In genomic region chr17:36002631-36003030, GRCh38 we compare ENCODE assay signal across 19 cellular contexts. TPM values are rescaled to one million over a fixed set of nuclear protein-coding genes. Genes with fewer than 3 reads are reported as not detected.
A peak's percentile ranks its signal among the peaks of the same experiment; 100 is the strongest.
DNase-seq lines count a peak whose midpoint lies in the region; ATAC-seq, FAIRE-seq and TF ChIP-seq lines count a peak whose summit lies in the region.
"Had no signal": no experiment of that assay in that cellular context is flagged by ENCODE, and none has a peak within 500 bp of the region (broad histone marks: within the 10 kb centered on the region; RNA-seq: fewer than 3 reads in every experiment).

No MANE protein-coding gene starts in this region.

- H3K4me1 ChIP-seq in H9 (ENCODE audit: insufficient read depth, low read length) (no peaks in the 10 kb centered on the region), GM12878 (ENCODE audit: control insufficient read depth, insufficient read depth, low read length) (peaks cover 12% of the 10 kb centered on the region), mucosa of rectum (ENCODE audit: control insufficient read depth in 2 of 2, insufficient read depth in 2 of 2, low read length in 2 of 2) (peaks cover 9 to 23% of the 10 kb centered on the region in 2 donors), Caco-2 (peaks cover 24% of the 10 kb centered on the region)
- H3K4me1 ChIP-seq: HAP-1 had no signal

- H3K27ac Mint-ChIP-seq in H9 = no peak overlapping the region; a peak in 1 of 7 replicates
- H3K27ac Mint-ChIP-seq in Caco-2 (ENCODE audit: unreplicated experiment) = no peak overlapping the region
- H3K27ac Mint-ChIP-seq: CD14-positive monocyte; CD8-positive, alpha-beta T cell had no signal

- H2AFZ ChIP-seq in H9 (ENCODE audit: low read length) (no peak overlapping the region), GM12878 (ENCODE audit: control insufficient read depth, low read depth, low read length) (no peak overlapping the region)

- RAD21 ChIA-PET in GM12878 (lab: Charles Lee; ENCODE audit: unreplicated experiment) = no interaction called here

- no peak overlapping the region for H3T11ph ChIP-seq in H9 (ENCODE audit: low read length)

- no peak overlapping the region for H2BK12ac ChIP-seq in H9 (ENCODE audit: insufficient read length, low read depth, low read length)

- no peak overlapping the region for H4K8ac ChIP-seq in H9 (replicated peaks; ENCODE audit: insufficient read length, low read depth, low read length)

- FAIRE-seq in GM12878 (lab: Jason Lieb, UNC) (no peak), GM12892 (lab: Jason Lieb, UNC) (no peak)

- TF ChIP-seq RAD21 in GM12878 (IDR thresholded peaks at IDR 0.05; ENCODE audit: insufficient read depth, low read depth, low read length) = no peak

- no peaks in the 10 kb centered on the region for H3K79me1 ChIP-seq in H9 (ENCODE audit: insufficient read depth, low read depth, low read length, poor library complexity, severe bottlenecking)

- peak; percentile 71 for ATAC-seq in GM12878
- ATAC-seq: CD8-positive, alpha-beta T cell had no signal

- TF ChIP-seq POLR2A in GM12878 (IDR thresholded peaks at IDR 0.05; ENCODE audit: low read depth, low read length) (no peak), GM12892 (IDR thresholded peaks at IDR 0.05; ENCODE audit: low read depth, low read length) (no peak)

- H4K5ac ChIP-seq in H9 (ENCODE audit: insufficient read length, low read depth, low read length) = no peak overlapping the region

- intact Hi-C loops in GM12878 (cut with micrococcal nuclease; ENCODE audit: unreplicated experiment) = no loop called here
- intact Hi-C loops in Caco-2 (cut with micrococcal nuclease; ENCODE audit: unreplicated experiment) = no loop called here

- peaks cover 5 to 7% of the 10 kb centered on the region in 2 experiments; a peak in 3 of 4 replicates for H3K4me1 Mint-ChIP-seq in H9
- peaks cover 18% of the 10 kb centered on the region for H3K4me1 Mint-ChIP-seq in Caco-2 (ENCODE audit: low read depth, unreplicated experiment)

- H3K27ac ChIP-seq in H9 (ENCODE audit: insufficient read length, low read depth, low read length) (no peak overlapping the region), GM12878 (ENCODE audit: control insufficient read depth, insufficient read depth) (no peak overlapping the region), mucosa of rectum (ENCODE audit: low read depth in 2 of 2, low read length in 2 of 2) (peak overlapping the region; percentile 85 to 91)
- H3K27ac ChIP-seq: 22Rv1 had no signal

- H3K14ac ChIP-seq in H9 (ENCODE audit: insufficient read depth, low read length) = no peak overlapping the region

- no peak overlapping the region for H3K23ac ChIP-seq in H9 (ENCODE audit: insufficient read length, low read depth, low read length)

- CTCF ChIA-PET in GM12878 (lab: Yijun Ruan, JAX) = no interaction called here
- CTCF ChIA-PET in Caco-2 (lab: Charles Lee) = no interaction called here

- BruUV-seq in GM12878 (replicated peaks; lab: Mats Ljungman, UMichigan) = no TSS peak
- no TSS peak for BruUV-seq in Caco-2 (replicated peaks; lab: Mats Ljungman, UMichigan)

- H3K79me2 ChIP-seq in H9 (ENCODE audit: insufficient read depth, low read length) (no peaks in the 10 kb centered on the region), GM12878 (ENCODE audit: control insufficient read depth, insufficient read depth, low read length) (no peaks in the 10 kb centered on the region)

- H3K9me3 ChIP-seq in H9 (ENCODE audit: control insufficient read depth, low read depth, low read length) (no peaks in the 10 kb centered on the region), GM12878 (replicated peaks; ENCODE audit: control insufficient read depth, insufficient read depth, low read length) (no peaks in the 10 kb centered on the region), mucosa of rectum (ENCODE audit: control insufficient read depth in 2 of 2, low read length in 2 of 2) (no peaks in the 10 kb centered on the region), Caco-2 (peaks cover 3% of the 10 kb centered on the region; the same call in 1 of the 2 replicates)
- H3K9me3 ChIP-seq: HAP-1 had no signal

- H3K23me2 ChIP-seq in H9 (ENCODE audit: insufficient read length, low read depth, low read length, poor library complexity, severe bottlenecking) = no peaks in the 10 kb centered on the region

- no peak overlapping the region for H3K4ac ChIP-seq in H9 (ENCODE audit: low read depth, low read length)

- H2BK5ac ChIP-seq in H9 (ENCODE audit: insufficient read length, low read length) = no peak overlapping the region

- H2AK5ac ChIP-seq in H9 (ENCODE audit: insufficient read length, low read length) = no peak overlapping the region

- no peaks in the 10 kb centered on the region; a peak in 1 of 7 replicates for H3K36me3 Mint-ChIP-seq in H9 (ENCODE audit: insufficient read depth in 1 of 3, low read depth in 3 of 3)
- H3K36me3 Mint-ChIP-seq in Caco-2 (ENCODE audit: insufficient read depth, unreplicated experiment) = no peaks in the 10 kb centered on the region
- H3K36me3 Mint-ChIP-seq: CD14-positive monocyte; CD8-positive, alpha-beta T cell had no signal

- H3K4me3 ChIP-seq in GM06990 (replicated peaks; ENCODE audit: low read depth, low read length) (no peak overlapping the region), GM12878 (no peak overlapping the region), mucosa of rectum (ENCODE audit: low read length in 2 of 2) (no peak overlapping the region), Caco-2 (ENCODE audit: low read depth, low read length) (no peak overlapping the region)
- H3K4me3 ChIP-seq: HAP-1 had no signal

- H3K9ac ChIP-seq in H9 (ENCODE audit: extremely low read depth, insufficient read length, low read length) = no peak overlapping the region
- no peak overlapping the region for H3K9ac ChIP-seq in GM12878 (ENCODE audit: control insufficient read depth, insufficient read depth, low read length)
- no peak overlapping the region for H3K9ac ChIP-seq in mucosa of rectum (ENCODE audit: low read depth in 1 of 2, low read length in 2 of 2)

- no peak overlapping the region for H3K56ac ChIP-seq in H9 (ENCODE audit: insufficient read length, low read depth, low read length)

- no peak for TF ChIP-seq EP300 in GM12878 (IDR thresholded peaks at IDR 0.05; ENCODE audit: borderline replicate concordance in 1 of 2, control insufficient read depth in 1 of 2, low read depth in 2 of 2, low read length in 2 of 2)

- H3K9me3 Mint-ChIP-seq in H9 = peaks cover 2% of the 10 kb centered on the region in 2 experiments; a peak in 2 of 5 replicates
- peaks cover 2% of the 10 kb centered on the region for H3K9me3 Mint-ChIP-seq in Caco-2 (ENCODE audit: unreplicated experiment)
- H3K9me3 Mint-ChIP-seq: CD14-positive monocyte; CD8-positive, alpha-beta T cell had no signal

- WGBS in H9 (ENCODE audit: extremely low coverage, insufficient read length, low lambda C conversion rate) = no CpG with 5 or more reads among the region's 7 CpGs
- under 1% methylated on average over 7 of the region's 7 CpGs for WGBS in GM12878 (ENCODE audit: insufficient coverage, insufficient replicate concordance, low lambda C conversion rate, missing lambda C conversion rate)

- DNase-seq in GM06990 (ENCODE audit: extremely low read depth, insufficient read length) = peak; percentile 48
- DNase-seq in H9 = peak; percentile 11
- DNase-seq in GM12878 (ENCODE audit: low read depth, low spot score) = peak; percentile 23
- no peak for DNase-seq in GM12892 (ENCODE audit: insufficient read length)
- DNase-seq in NCI-H1436 treated with DMSO at 0.1 percent for 48 hours (lab: John Stamatoyannopoulos, UW) = no peak
- DNase-seq in Caco-2 = no peak
- DNase-seq in EL = no peak
- DNase-seq: CD8-positive, alpha-beta T cell; GOT3; IMR-90; KBM-7 had no signal

- POLR2A ChIA-PET in GM12878 (lab: Charles Lee) = no interaction called here
- POLR2A ChIA-PET in Caco-2 (lab: Charles Lee) = no interaction called here

- H3K27me3 Mint-ChIP-seq in H9 (ENCODE audit: low read depth) (peaks cover 3% of the 10 kb centered on the region), Caco-2 (ENCODE audit: insufficient read depth, unreplicated experiment) (no peaks in the 10 kb centered on the region)

- H3K27me3 ChIP-seq in GM06990 (replicated peaks; ENCODE audit: control insufficient read depth, insufficient read depth, low read length) (no peaks in the 10 kb centered on the region), H9 (ENCODE audit: insufficient read depth, low read length) (no peaks in the 10 kb centered on the region), GM12878 (replicated peaks in 1 of 2; ENCODE audit: control insufficient read depth in 2 of 2, insufficient read depth in 2 of 2, low read length in 1 of 2) (no peaks in the 10 kb centered on the region), mucosa of rectum (ENCODE audit: control insufficient read depth in 2 of 2, insufficient read depth in 2 of 2, low read length in 2 of 2) (no peaks in the 10 kb centered on the region), Caco-2 (replicated peaks; ENCODE audit: control insufficient read depth, insufficient read depth, low read length) (no peaks in the 10 kb centered on the region)

- H3K36me3 ChIP-seq in GM06990 (ENCODE audit: control insufficient read depth, insufficient read depth, low read length) = no peaks in the 10 kb centered on the region
- H3K36me3 ChIP-seq in GM12878 (ENCODE audit: control insufficient read depth in 2 of 2, insufficient read depth in 2 of 2, low read length in 1 of 2) = no peaks in the 10 kb centered on the region
- peaks cover 6 to 12% of the 10 kb centered on the region in 2 donors for H3K36me3 ChIP-seq in mucosa of rectum (ENCODE audit: control insufficient read depth in 2 of 2, insufficient read depth in 2 of 2, low read length in 2 of 2)
- H3K36me3 ChIP-seq in Caco-2 (ENCODE audit: control insufficient read depth, insufficient read depth, low read length) = no peaks in the 10 kb centered on the region
- H3K36me3 ChIP-seq: HAP-1 had no signal

- H2BK15ac ChIP-seq in H9 (ENCODE audit: low read depth, low read length) = no peak overlapping the region

- SMC1A ChIA-PET in GM12878 (lab: Charles Lee; ENCODE audit: uncharacterized antibody, unreplicated experiment) = interaction anchor here (0.8 kb wide), 1 partner anchor 70 kb away, joined by 3 read pairs; no protein-coding TSS in a partner anchor

- peak; percentile 4 for TF ChIP-seq CTCF in GM06990 (IDR thresholded peaks at IDR 0.05; ENCODE audit: insufficient read depth, low read length, poor library complexity, severe bottlenecking)
- TF ChIP-seq CTCF in H9 (conservative IDR thresholded peaks at IDR 0.05) = no peak
- 0 out of 6 replicates have a peak, but pooled peaks of 1 of the 3 experiments have one; percentile 8 for TF ChIP-seq CTCF in GM12878 (IDR thresholded peaks at IDR 0.05 in 2 of 3, conservative IDR thresholded peaks at IDR 0.05 in 1 of 3; ENCODE audit: control insufficient read depth in 2 of 3, extremely low read depth in 1 of 3, insufficient read depth in 1 of 3, low read depth in 3 of 3, low read length in 3 of 3)
- no peak for TF ChIP-seq CTCF in Caco-2 (IDR thresholded peaks at IDR 0.05; ENCODE audit: insufficient read depth in 1 of 2, low read depth in 1 of 2, low read length in 1 of 2, severe bottlenecking in 1 of 2, unreplicated experiment in 1 of 2)

- in situ Hi-C loops in GM12878 (cut with MboI) = no loop called here

- H3K4me3 Mint-ChIP-seq in H9 = no peak overlapping the region
- no peak overlapping the region for H3K4me3 Mint-ChIP-seq in Caco-2 (ENCODE audit: unreplicated experiment)
- H3K4me3 Mint-ChIP-seq: CD14-positive monocyte; CD8-positive, alpha-beta T cell had no signal

- no peak overlapping the region for H2BK20ac ChIP-seq in H9 (ENCODE audit: low read depth, low read length, poor library complexity, severe bottlenecking)

- H3K4me2 ChIP-seq in H9 (ENCODE audit: insufficient read depth, insufficient read length, low read length) (no peak overlapping the region), GM12878 (ENCODE audit: control insufficient read depth, insufficient read depth) (no peak overlapping the region; the same call in 1 of the 2 replicates)

- no peak overlapping the region for H4K91ac ChIP-seq in H9 (ENCODE audit: insufficient read length, low read depth, low read length)

- H3K18ac ChIP-seq in H9 (ENCODE audit: insufficient read length, low read depth, low read length) = no peak overlapping the region

- H4K20me1 ChIP-seq in H9 (ENCODE audit: control insufficient read depth, insufficient read depth, insufficient read length) (no peaks in the 10 kb centered on the region), GM12878 (ENCODE audit: control insufficient read depth, insufficient read depth) (no peaks in the 10 kb centered on the region)

- no peak overlapping the region for H2BK120ac ChIP-seq in H9 (ENCODE audit: low read depth, low read length, poor library complexity, severe bottlenecking)

RNA-seq across cellular contexts. Expression of gene CCL15, which starts 1.3 kb away (rescaled TPM):
- total RNA-seq in H9 (2021) = not detected in 2 replicates
- not detected in 2 replicates for total RNA-seq in GM12878 (2013; cell fraction: nucleolus; rRNA removed)
- total RNA-seq in GM12878 (2014; rRNA removed) = not detected in 2 replicates
- not detected in 2 replicates for total RNA-seq in GM12878 (2014; rRNA removed; fragmentation: Illumina TruSeq; extraction: Trizol)
- total RNA-seq in GM12878 (2021) = not detected in 2 replicates
- polyA plus RNA-seq in GM12878 (2011; ENCODE audit: low read depth) = not detected
- polyA plus RNA-seq in GM12878 (2011; rRNA removed) = not detected in 2 replicates
- polyA plus RNA-seq in GM12878 (2011; cell fraction: cytosol; rRNA removed) = not detected in 2 replicates
- not detected in 2 replicates for polyA plus RNA-seq in GM12878 (2011; cell fraction: nucleus; rRNA removed)
- polyA plus RNA-seq in GM12878 (2012) = not detected in 2 replicates
- polyA plus RNA-seq in GM12878 (2014; fragmentation: Illumina TruSeq; extraction: Trizol) = 0.12 TPM in 1 of 2 replicates, not detected in the other
- polyA plus RNA-seq in GM12878 (2014; fragmentation: Nextera tagmentation; extraction: Ambion mirVana) = not detected
- not detected in 2 replicates for polyA plus RNA-seq in GM12878 (2014; rRNA removed)
- polyA plus RNA-seq in GM12878 (2016; fragmentation: Nextera tagmentation; extraction: Ambion mirVana) = not detected
- polyA minus RNA-seq in GM12878 (2011; rRNA and poly(A)+ RNA removed) = not detected in 2 replicates
- not detected in 2 replicates for polyA minus RNA-seq in GM12878 (2011; cell fraction: cytosol; rRNA and poly(A)+ RNA removed)
- not detected in 2 replicates for polyA minus RNA-seq in GM12878 (2011; cell fraction: nucleus; rRNA and poly(A)+ RNA removed)
- polyA plus RNA-seq in GM12892 (2012; ENCODE audit: missing spikeins) = not detected
- total RNA-seq in Caco-2 (2022) = 0.30 and 0.52 TPM in 2 replicates
- total RNA-seq: A673; CD8-positive, alpha-beta T cell; Daoy; G401; IMR-90 had no signal
- polyA plus RNA-seq: BJ, CD14-positive monocyte, IMR-90 had no signal

RNA-seq across cellular contexts. Expression of gene CCL23, which starts 15.1 kb away (rescaled TPM):
- total RNA-seq in H9 (2021) = not detected in 2 replicates
- not detected in 2 replicates for total RNA-seq in GM12878 (2013; cell fraction: nucleolus; rRNA removed)
- 0.22 and 0.40 TPM in 2 replicates for total RNA-seq in GM12878 (2014; rRNA removed)
- total RNA-seq in GM12878 (2014; rRNA removed; fragmentation: Illumina TruSeq; extraction: Trizol) = not detected in 2 replicates
- not detected in 2 replicates for total RNA-seq in GM12878 (2021)
- polyA plus RNA-seq in GM12878 (2011; ENCODE audit: low read depth) = not detected
- 0.62 and 1.0 TPM in 2 replicates for polyA plus RNA-seq in GM12878 (2011; rRNA removed)
- 1.0 and 2.2 TPM in 2 replicates for polyA plus RNA-seq in GM12878 (2011; cell fraction: cytosol; rRNA removed)
- polyA plus RNA-seq in GM12878 (2011; cell fraction: nucleus; rRNA removed) = 0.58 TPM in 1 of 2 replicates, not detected in the other
- polyA plus RNA-seq in GM12878 (2012) = not detected in 2 replicates
- polyA plus RNA-seq in GM12878 (2014; fragmentation: Illumina TruSeq; extraction: Trizol) = 0.15 TPM in 1 of 2 replicates, not detected in the other
- polyA plus RNA-seq in GM12878 (2014; fragmentation: Nextera tagmentation; extraction: Ambion mirVana) = under 1 TPM in 1 of 2 experiments, not detected in 1; 0.42 TPM
- polyA plus RNA-seq in GM12878 (2014; rRNA removed) = 0.18 TPM in 1 of 2 replicates, not detected in the other
- polyA plus RNA-seq in GM12878 (2016; fragmentation: Nextera tagmentation; extraction: Ambion mirVana) = not detected
- polyA minus RNA-seq in GM12878 (2011; rRNA and poly(A)+ RNA removed) = 0.80 TPM in 1 of 2 replicates, not detected in the other
- polyA minus RNA-seq in GM12878 (2011; cell fraction: cytosol; rRNA and poly(A)+ RNA removed) = not detected in 2 replicates
- polyA minus RNA-seq in GM12878 (2011; cell fraction: nucleus; rRNA and poly(A)+ RNA removed) = not detected in 2 replicates
- polyA plus RNA-seq in GM12892 (2012; ENCODE audit: missing spikeins) = not detected
- not detected in 2 replicates for total RNA-seq in Caco-2 (2022)
- total RNA-seq: A673; CD8-positive, alpha-beta T cell; Daoy; G401; IMR-90 had no signal
- polyA plus RNA-seq: BJ, IMR-90 had no signal

RNA-seq across cellular contexts. Expression of gene CCL14, which starts 16.1 kb away (rescaled TPM):
- total RNA-seq in H9 (2021) = not detected in 2 replicates
- not detected in 2 replicates for total RNA-seq in GM12878 (2013; cell fraction: nucleolus; rRNA removed)
- not detected in 2 replicates for total RNA-seq in GM12878 (2014; rRNA removed)
- total RNA-seq in GM12878 (2014; rRNA removed; fragmentation: Illumina TruSeq; extraction: Trizol) = not detected in 2 replicates
- total RNA-seq in GM12878 (2021) = not detected in 2 replicates
- polyA plus RNA-seq in GM12878 (2011; ENCODE audit: low read depth) = not detected
- polyA plus RNA-seq in GM12878 (2011; rRNA removed) = not detected in 2 replicates
- not detected in 2 replicates for polyA plus RNA-seq in GM12878 (2011; cell fraction: cytosol; rRNA removed)
- polyA plus RNA-seq in GM12878 (2011; cell fraction: nucleus; rRNA removed) = not detected in 2 replicates
- polyA plus RNA-seq in GM12878 (2012) = not detected in 2 replicates
- polyA plus RNA-seq in GM12878 (2014; fragmentation: Illumina TruSeq; extraction: Trizol) = not detected in 2 replicates
- polyA plus RNA-seq in GM12878 (2014; fragmentation: Nextera tagmentation; extraction: Ambion mirVana) = not detected
- not detected in 2 replicates for polyA plus RNA-seq in GM12878 (2014; rRNA removed)
- not detected for polyA plus RNA-seq in GM12878 (2016; fragmentation: Nextera tagmentation; extraction: Ambion mirVana)
- not detected in 2 replicates for polyA minus RNA-seq in GM12878 (2011; rRNA and poly(A)+ RNA removed)
- polyA minus RNA-seq in GM12878 (2011; cell fraction: cytosol; rRNA and poly(A)+ RNA removed) = not detected in 2 replicates
- polyA minus RNA-seq in GM12878 (2011; cell fraction: nucleus; rRNA and poly(A)+ RNA removed) = not detected in 2 replicates
- polyA plus RNA-seq in GM12892 (2012; ENCODE audit: missing spikeins) = not detected
- total RNA-seq in Caco-2 (2022) = not detected in 2 replicates
- total RNA-seq: A673; CD8-positive, alpha-beta T cell; Daoy; G401; IMR-90 had no signal
- polyA plus RNA-seq: BJ, CD14-positive monocyte, IMR-90 had no signal

RNA-seq across cellular contexts. Expression of gene CCL16, which starts 21.3 kb away (rescaled TPM):
- total RNA-seq in H9 (2021) (not detected in 2 replicates), GM12878 (2014; rRNA removed) (not detected in 2 replicates), GM12878 (2014; rRNA removed; fragmentation: Illumina TruSeq; extraction: Trizol) (not detected in 2 replicates), GM12878 (2021) (not detected in 2 replicates), Caco-2 (2022) (not detected in 2 replicates)
- total RNA-seq in GM12878 (2013; cell fraction: nucleolus; rRNA removed) = not detected in 2 replicates
- polyA plus RNA-seq in GM12878 (2011; ENCODE audit: low read depth) = not detected
- polyA plus RNA-seq in GM12878 (2011; rRNA removed) (not detected in 2 replicates), GM12878 (2014; fragmentation: Illumina TruSeq; extraction: Trizol) (not detected in 2 replicates), GM12878 (2014; fragmentation: Nextera tagmentation; extraction: Ambion mirVana) (not detected), GM12878 (2014; rRNA removed) (not detected in 2 replicates), GM12878 (2016; fragmentation: Nextera tagmentation; extraction: Ambion mirVana) (not detected)
- not detected in 2 replicates for polyA plus RNA-seq in GM12878 (2011; cell fraction: cytosol; rRNA removed)
- polyA plus RNA-seq in GM12878 (2011; cell fraction: nucleus; rRNA removed) = not detected in 2 replicates
- polyA plus RNA-seq in GM12878 (2012) = not detected in 2 replicates
- polyA minus RNA-seq in GM12878 (2011; rRNA and poly(A)+ RNA removed) = not detected in 2 replicates
- polyA minus RNA-seq in GM12878 (2011; cell fraction: cytosol; rRNA and poly(A)+ RNA removed) = not detected in 2 replicates
- not detected in 2 replicates for polyA minus RNA-seq in GM12878 (2011; cell fraction: nucleus; rRNA and poly(A)+ RNA removed)
- not detected for polyA plus RNA-seq in GM12892 (2012; ENCODE audit: missing spikeins)
- total RNA-seq: A673; CD8-positive, alpha-beta T cell; Daoy; G401; IMR-90 had no signal
- polyA plus RNA-seq: BJ, CD14-positive monocyte, IMR-90 had no signal

RNA-seq across cellular contexts. Expression of gene LYZL6, which starts 59.1 kb away (rescaled TPM):
- not detected in 2 replicates for total RNA-seq in H9 (2021)
- not detected in 2 replicates for total RNA-seq in GM12878 (2013; cell fraction: nucleolus; rRNA removed)
- not detected in 2 replicates for total RNA-seq in GM12878 (2014; rRNA removed)
- total RNA-seq in GM12878 (2014; rRNA removed; fragmentation: Illumina TruSeq; extraction: Trizol) = not detected in 2 replicates
- total RNA-seq in GM12878 (2021) = not detected in 2 replicates
- not detected for polyA plus RNA-seq in GM12878 (2011; ENCODE audit: low read depth)
- not detected in 2 replicates for polyA plus RNA-seq in GM12878 (2011; rRNA removed)
- polyA plus RNA-seq in GM12878 (2011; cell fraction: cytosol; rRNA removed) = not detected in 2 replicates
- polyA plus RNA-seq in GM12878 (2011; cell fraction: nucleus; rRNA removed) = not detected in 2 replicates
- polyA plus RNA-seq in GM12878 (2012) = not detected in 2 replicates
- polyA plus RNA-seq in GM12878 (2014; fragmentation: Illumina TruSeq; extraction: Trizol) = not detected in 2 replicates
- not detected for polyA plus RNA-seq in GM12878 (2014; fragmentation: Nextera tagmentation; extraction: Ambion mirVana)
- polyA plus RNA-seq in GM12878 (2014; rRNA removed) = not detected in 2 replicates
- polyA plus RNA-seq in GM12878 (2016; fragmentation: Nextera tagmentation; extraction: Ambion mirVana) = not detected
- polyA minus RNA-seq in GM12878 (2011; rRNA and poly(A)+ RNA removed) = not detected in 2 replicates
- polyA minus RNA-seq in GM12878 (2011; cell fraction: cytosol; rRNA and poly(A)+ RNA removed) = not detected in 2 replicates
- polyA minus RNA-seq in GM12878 (2011; cell fraction: nucleus; rRNA and poly(A)+ RNA removed) = not detected in 2 replicates
- polyA plus RNA-seq in GM12892 (2012; ENCODE audit: missing spikeins) = not detected
- not detected in 2 replicates for total RNA-seq in Caco-2 (2022)
- total RNA-seq: A673; CD8-positive, alpha-beta T cell; Daoy; G401; IMR-90 had no signal
- polyA plus RNA-seq: BJ, CD14-positive monocyte, IMR-90 had no signal

Comparison
In these comparisons a context has a peak if more than half of its experiments do, and no peak if none do; other contexts are left out.
1. DNase-seq: peak in GM06990 (single experiment), H9 (single experiment) and GM12878 (single experiment); none in GM12892 (single experiment), NCI-H1436 treated with DMSO at 0.1 percent for 48 hours (single experiment), Caco-2 (0 of 2) and EL (single experiment).
2. H3K27ac ChIP-seq: peak in mucosa of rectum (2 of 2); none in H9 (single experiment) and GM12878 (single experiment).